Comparison of ENCODE assay signal across 7 cellular contexts in the genomic region with DNA sequence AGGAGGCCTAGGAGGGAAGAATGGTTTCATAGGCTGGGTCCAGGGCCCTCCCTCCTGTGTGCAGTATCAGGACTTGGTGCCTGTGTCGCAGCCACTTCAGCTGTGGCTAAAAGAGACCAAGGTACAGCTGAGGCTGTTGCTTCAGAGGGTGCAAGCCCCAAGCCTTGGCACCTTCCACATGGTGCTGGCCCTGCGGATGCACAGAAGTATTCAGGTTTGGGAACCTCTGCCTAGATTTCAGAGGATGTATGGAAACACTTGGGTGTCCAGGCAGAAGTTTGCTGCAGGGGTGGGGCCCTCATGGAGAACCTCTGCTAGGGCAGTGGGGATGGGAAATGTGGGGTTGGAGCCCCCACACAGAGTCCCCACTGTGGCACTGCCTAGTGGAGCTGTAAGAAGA. TPM values are rescaled to one million over a fixed set of nuclear protein-coding genes. Genes with fewer than 3 reads are reported as not detected.
"Had no signal": no experiment of that assay in that cellular context is flagged by ENCODE, and none has a peak within 500 bp of the region (broad histone marks: within the 10 kb centered on the region; RNA-seq: fewer than 3 reads in every experiment).

No MANE protein-coding gene starts in this region.

RNA-seq across cellular contexts. Expression of a gene that starts 54.3 kb away (rescaled TPM):
- total RNA-seq: kidney epithelial cell, left ventricle myocardium superior, mammary epithelial cell, mononuclear cell, myocyte had no signal
- polyA plus RNA-seq: immature natural killer cell, keratinocyte, mammary epithelial cell had no signal
